ENCODE assay signal across 23 cellular contexts in genomic region chr11:34458566-34458965, GRCh38. TPM values are rescaled to one million over a fixed set of nuclear protein-coding genes. Genes with fewer than 3 reads are reported as not detected.
DNase-seq lines count a peak whose midpoint lies in the region; ATAC-seq, FAIRE-seq and TF ChIP-seq lines count a peak whose summit lies in the region.
"Had no signal": no experiment of that assay in that cellular context is flagged by ENCODE, and none has a peak within 500 bp of the region (broad histone marks: within the 10 kb centered on the region; RNA-seq: fewer than 3 reads in every experiment).

No MANE protein-coding gene starts in this region.

- H2AFZ ChIP-seq in HepG2 (ENCODE audit: low read length), result no peak overlapping the region
- 0 out of 2 replicates have a peak overlapping the region, but pooled peaks have one; percentile 39 for H2AFZ ChIP-seq in H1 (ENCODE audit: low read length)

- no peaks in the 10 kb centered on the region for H3K9me3 Mint-ChIP-seq in naive B cell
- H3K9me3 Mint-ChIP-seq: CD4-positive, alpha-beta memory T cell had no signal

- intact Hi-C loops in HepG2 (cut with micrococcal nuclease; ENCODE audit: unreplicated experiment), result no loop called here

- no peak overlapping the region for H2AK5ac ChIP-seq in H1 (ENCODE audit: low read depth, low read length)

- H3K4me1 ChIP-seq in liver (ENCODE audit: control insufficient read depth in 4 of 4, insufficient read depth in 4 of 4, low read length in 3 of 4) (peaks cover 17 to 85% (median 81%) of the 10 kb centered on the region in 4 donors), HepG2 (ENCODE audit: insufficient read depth, low read length) (peaks cover 65% of the 10 kb centered on the region), H1 (replicated peaks in 1 of 4; ENCODE audit: control insufficient read depth in 3 of 4, insufficient read depth in 4 of 4, low read length in 3 of 4) (no peaks in the 10 kb centered on the region)

- peak overlapping the region in 4 of 6 donors; percentile 2 to 65 (median 21) for H3K27ac Mint-ChIP-seq in naive B cell

- peaks cover 14 to 65% (median 43%) of the 10 kb centered on the region in 4 donors for H3K36me3 ChIP-seq in liver (ENCODE audit: control insufficient read depth in 4 of 4, insufficient read depth in 3 of 4, low read depth in 1 of 4, low read length in 3 of 4)
- H3K36me3 ChIP-seq in HepG2 (replicated peaks in 1 of 2; ENCODE audit: control insufficient read depth in 1 of 2, insufficient read depth in 2 of 2, low read length in 2 of 2), result peaks cover 16 to 67% of the 10 kb centered on the region in 2 experiments
- peaks cover 0 to 7% (median 1%) of the 10 kb centered on the region in 4 experiments; a peak in 3 of 8 replicates for H3K36me3 ChIP-seq in H1 (ENCODE audit: control insufficient read depth in 2 of 4, insufficient read depth in 4 of 4, low read length in 3 of 4)

- H3K27ac ChIP-seq in liver (ENCODE audit: low read depth in 1 of 2, low read length in 2 of 2), result peak overlapping the region; percentile 14 to 56
- H3K27ac ChIP-seq in HepG2 (ENCODE audit: extremely low read length, insufficient read depth, low read length), result no peak overlapping the region
- H3K27ac ChIP-seq in H1 (ENCODE audit: low read depth, low read length), result no peak overlapping the region

- H3K79me1 ChIP-seq in H1 (ENCODE audit: low read depth, low read length), result no peaks in the 10 kb centered on the region

- H3K18ac ChIP-seq in H1 (ENCODE audit: extremely low read depth, low read length), result no peak overlapping the region

- DNase-seq in HepG2 (ENCODE audit: low spot score), result no peak
- peak in 1 of 2 experiments; percentile 9 for DNase-seq in H1 (ENCODE audit: low read depth in 1 of 2, low spot score in 2 of 2)
- DNase-seq in naive B cell, result no peak
- DNase-seq in stimulated activated CD4-positive, alpha-beta T cell treated with anti-CD3 and anti-CD28 coated beads, Interleukin-4, amount 100 ng/mL, for 1 hour, result no peak
- DNase-seq in Ammon's horn (ENCODE audit: low spot score), result no peak
- DNase-seq in islet precursor cell, result no peak
- DNase-seq: CD4-positive, alpha-beta memory T cell; DMS153; GF-D8; Kasumi-1; MM.1S; NCI-H1092 treated with DMSO at 0.1 percent for 48 hours; NCI-H146; NCI-H2029 treated with DMSO at 0.1 percent for 48 hours; NCI-H2171 treated with DMSO at 0.1 percent for 48 hours; NCI-H446 treated with DMSO at 0.1 percent for 48 hours; OCI-M1; SHP77 treated with DMSO at 0.1 percent for 48 hours had no signal

- H3K23ac ChIP-seq in H1 (ENCODE audit: insufficient read length), result no peak overlapping the region

- no TSS peak for BruUV-seq in HepG2 (replicated peaks; lab: Mats Ljungman, UMichigan)

- no peak overlapping the region for H4K91ac ChIP-seq in H1 (replicated peaks; ENCODE audit: insufficient read length, low read length)

- H4K20me1 ChIP-seq in HepG2 (ENCODE audit: insufficient read depth, low read length) (no peaks in the 10 kb centered on the region), H1 (replicated peaks in 1 of 2; ENCODE audit: control insufficient read depth in 1 of 2, insufficient read depth in 2 of 2, low read length in 2 of 2) (no peaks in the 10 kb centered on the region)

- H4K5ac ChIP-seq in H1 (ENCODE audit: insufficient read length, low read depth, low read length), result no peak overlapping the region

- in situ Hi-C loops in HepG2 (cut with HindIII; ENCODE audit: extremely low pct_ligation_motif_present, low pct_unique_long_range_greater_than_20kb), result no loop called here

- TF ChIP-seq RAD21 in liver (IDR thresholded peaks at IDR 0.05), result no peak
- no peak for TF ChIP-seq RAD21 in HepG2 (CRISPR knock-in tag; IDR thresholded peaks at IDR 0.05)
- TF ChIP-seq RAD21 in H1 (IDR thresholded peaks at IDR 0.05 in 1 of 2, conservative IDR thresholded peaks at IDR 0.05 in 1 of 2; ENCODE audit: low read depth in 2 of 2, low read length in 2 of 2), result no peak

- H2BK120ac ChIP-seq in H1 (replicated peaks; ENCODE audit: low read depth, low read length), result no peak overlapping the region

- FAIRE-seq in HepG2 (lab: Jason Lieb, UNC) (no peak), H1 (lab: Jason Lieb, UNC) (no peak)
- FAIRE-seq: HTR-8/SVneo had no signal

- 81% methylated on average over 4 of the region's 4 CpGs for WGBS in liver
- 95% methylated on average over 4 of the region's 4 CpGs for WGBS in HepG2 (ENCODE audit: low lambda C conversion rate)
- WGBS in H1 (ENCODE audit: extremely low coverage in 1 of 2, insufficient coverage in 1 of 2, insufficient read length in 1 of 2, insufficient replicate concordance in 2 of 2, low coverage in 1 of 2, low lambda C conversion rate in 2 of 2, missing lambda C conversion rate in 1 of 2), 2 experiments, result 77% methylated on average over 4 of the region's 4 CpGs; no CpG with 5 or more reads in 1 of the 2 experiments

- CTCF ChIA-PET in HepG2 (lab: Yijun Ruan, JAX; ENCODE audit: low intra/inter-chr PET ratio, low total read pairs), result no interaction called here
- CTCF ChIA-PET in H1 (lab: Charles Lee; ENCODE audit: partially characterized antibody), result interaction anchor here (0.9 to 2.5 kb wide), 3 partner anchors 10 to 34 kb away, joined by 3 to 9 read pairs (median 3); no protein-coding TSS in a partner anchor

- H3K23me2 ChIP-seq in H1 (ENCODE audit: low read depth, low read length), result no peaks in the 10 kb centered on the region

- H2BK12ac ChIP-seq in H1 (ENCODE audit: low read depth, low read length), result no peak overlapping the region

- POLR2A ChIA-PET in HepG2 (lab: Yijun Ruan, JAX), result interaction anchor here (1.7 kb wide), 1 partner anchor 94 kb away, joined by 5 read pairs; no protein-coding TSS in a partner anchor
- POLR2A ChIA-PET in H1 (lab: Charles Lee; ENCODE audit: partially characterized antibody), result no interaction called here

- H3K79me2 ChIP-seq in HepG2 (ENCODE audit: insufficient read depth, low read length) (peaks cover 3% of the 10 kb centered on the region), H1 (ENCODE audit: control insufficient read depth in 1 of 2, insufficient read depth in 2 of 2, low read length in 2 of 2) (no peaks in the 10 kb centered on the region)

- no peaks in the 10 kb centered on the region for H3K4me1 Mint-ChIP-seq in naive B cell

- no peak overlapping the region for H3K4me3 Mint-ChIP-seq in naive B cell
- H3K4me3 Mint-ChIP-seq: CD4-positive, alpha-beta memory T cell had no signal

- H3K36me3 Mint-ChIP-seq in naive B cell, result peaks cover 22 to 34% of the 10 kb centered on the region in 2 donors

- no peak overlapping the region for H3K56ac ChIP-seq in H1 (replicated peaks; ENCODE audit: insufficient read length, low read depth, low read length)

- H3K9me3 ChIP-seq in liver (ENCODE audit: control insufficient read depth in 4 of 4, low read length in 3 of 4) (no peaks in the 10 kb centered on the region), HepG2 (ENCODE audit: low read length) (no peaks in the 10 kb centered on the region), H1 (ENCODE audit: insufficient read depth in 2 of 2, low read depth in 1 of 2, low read length in 1 of 2) (no peaks in the 10 kb centered on the region)

- H3K4ac ChIP-seq in H1 (replicated peaks; ENCODE audit: insufficient read length, low read depth, low read length), result no peak overlapping the region

- no peak overlapping the region for H3K4me3 ChIP-seq in liver (ENCODE audit: low read depth in 1 of 3, low read length in 3 of 3)
- H3K4me3 ChIP-seq in HepG2 (replicated peaks in 1 of 3; ENCODE audit: insufficient read depth in 1 of 3, low read depth in 2 of 3, low read length in 3 of 3), result no peak overlapping the region
- no peak overlapping the region for H3K4me3 ChIP-seq in H1 (ENCODE audit: extremely low read depth in 1 of 4, insufficient read depth in 2 of 4, low read depth in 3 of 4, low read length in 4 of 4)

- H3K27me3 Mint-ChIP-seq in naive B cell, result no peaks in the 10 kb centered on the region
- H3K27me3 Mint-ChIP-seq: CD4-positive, alpha-beta memory T cell had no signal

- TF ChIP-seq EP300 in HepG2 (IDR thresholded peaks at IDR 0.05; ENCODE audit: low read depth in 2 of 2, low read length in 2 of 2) (no peak), HepG2 (CRISPR knock-in tag; IDR thresholded peaks at IDR 0.05; ENCODE audit: borderline replicate concordance) (no peak), H1 (IDR thresholded peaks at IDR 0.05; ENCODE audit: borderline replicate concordance in 1 of 2, low read depth in 2 of 2, low read length in 2 of 2) (no peak)

- no peak overlapping the region for H4K8ac ChIP-seq in H1 (ENCODE audit: extremely low read depth, insufficient read depth, low read length)

- no peak overlapping the region for H2BK20ac ChIP-seq in H1 (ENCODE audit: low read length)

- H3K27me3 ChIP-seq in liver (ENCODE audit: control insufficient read depth in 4 of 4, insufficient read depth in 4 of 4, low read length in 3 of 4) (no peaks in the 10 kb centered on the region), HepG2 (ENCODE audit: control insufficient read depth in 1 of 2, insufficient read depth in 2 of 2, low read length in 2 of 2) (no peaks in the 10 kb centered on the region), H1 (replicated peaks in 1 of 4; ENCODE audit: control insufficient read depth in 3 of 4, extremely low read depth in 1 of 4, insufficient read depth in 3 of 4, low read length in 3 of 4) (no peaks in the 10 kb centered on the region)

- H3K4me2 ChIP-seq in HepG2 (ENCODE audit: low read depth, low read length) (no peak overlapping the region), H1 (ENCODE audit: insufficient read depth in 1 of 2, low read depth in 2 of 2, low read length in 2 of 2) (0 out of 4 replicates have a peak overlapping the region, but pooled peaks of 1 of the 2 experiments have one; percentile 8)

- H3K9ac ChIP-seq in liver (ENCODE audit: low read depth in 1 of 2, low read length in 2 of 2) (no peak overlapping the region), HepG2 (ENCODE audit: insufficient read depth, low read depth, low read length) (no peak overlapping the region), H1 (replicated peaks in 1 of 4; ENCODE audit: extremely low read depth in 1 of 4, low read depth in 3 of 4, low read length in 3 of 4) (no peak overlapping the region; a peak in 1 of 7 replicates)

- no peak overlapping the region for H2BK5ac ChIP-seq in H1 (ENCODE audit: low read depth, low read length)

- ATAC-seq in HepG2 (no peak), naive B cell (ENCODE audit: low read depth in 2 of 2) (no peak)
- ATAC-seq: HCT116 had no signal

- no peak for TF ChIP-seq CTCF in liver (IDR thresholded peaks at IDR 0.05; ENCODE audit: low read depth, low read length, missing input control)
- TF ChIP-seq CTCF in HepG2 (CRISPR knock-in tag; IDR thresholded peaks at IDR 0.05), result no peak
- no peak for TF ChIP-seq CTCF in H1 (IDR thresholded peaks at IDR 0.05; ENCODE audit: control extremely low read depth in 1 of 3, insufficient read depth in 1 of 3, low read depth in 1 of 3, low read length in 3 of 3)

- no peak overlapping the region for H2BK15ac ChIP-seq in H1 (ENCODE audit: low read length)

- TF ChIP-seq POLR2A in HepG2 (IDR thresholded peaks at IDR 0.05; ENCODE audit: insufficient read depth in 1 of 2, low read depth in 2 of 2, low read length in 2 of 2) (no peak), H1 (IDR thresholded peaks at IDR 0.05; ENCODE audit: control extremely low read depth in 1 of 2, low read depth in 2 of 2, low read length in 2 of 2) (no peak)

- no peak overlapping the region for H3K14ac ChIP-seq in H1 (ENCODE audit: insufficient read length)

RNA-seq across cellular contexts. Expression of gene CAT, which starts 19.8 kb away (rescaled TPM):
- total RNA-seq in liver (100 to 1,000 TPM; 503 to 620 TPM), HepG2 (2016; rRNA removed; fragmentation: Illumina TruSeq; extraction: Trizol) (136 and 180 TPM in 2 replicates)
- polyA plus RNA-seq in liver (100 to 1,000 TPM; 270 to 273 TPM), HepG2 (2011; rRNA removed) (73.9 and 107 TPM in 2 replicates), H1 (2011; rRNA removed) (7.3 and 9.6 TPM in 2 replicates), naive B cell (ENCODE audit: low read depth in 6 of 6) (100 to 1,000 TPM; 207 to 347 (median 234) TPM)
- total RNA-seq in HepG2 (2016; cell fraction: cytosol; rRNA removed; fragmentation: Illumina TruSeq; extraction: Trizol; ENCODE audit: low read depth), result 9.7 and 10.8 TPM in 2 replicates
- 129 and 184 TPM in 2 replicates for total RNA-seq in HepG2 (2016; cell fraction: insoluble cytoplasmic fraction; rRNA removed; fragmentation: Illumina TruSeq; extraction: Trizol)
- total RNA-seq in HepG2 (2016; cell fraction: membrane; rRNA removed; fragmentation: Illumina TruSeq; extraction: Trizol), result 22.3 and 26.9 TPM in 2 replicates
- total RNA-seq in HepG2 (2016; cell fraction: nucleus; rRNA removed; fragmentation: Illumina TruSeq; extraction: Trizol), result 83.1 and 95.5 TPM in 2 replicates
- polyA plus RNA-seq in HepG2 (2011; cell fraction: cytosol; rRNA removed), result 70.1 and 74.0 TPM in 2 replicates
- polyA plus RNA-seq in HepG2 (2011; cell fraction: nucleus; rRNA removed), result 59.3 and 67.4 TPM in 2 replicates
- polyA plus RNA-seq in HepG2 (2012), result 33.8 and 46.3 TPM in 2 replicates
- 5.5 and 6.6 TPM in 2 replicates for polyA plus RNA-seq in HepG2 (2016; cell fraction: cytosol; fragmentation: Illumina TruSeq; extraction: Trizol; ENCODE audit: low read depth)
- 172 and 182 TPM in 2 replicates for polyA plus RNA-seq in HepG2 (2016; cell fraction: insoluble cytoplasmic fraction; fragmentation: Illumina TruSeq; extraction: Trizol; ENCODE audit: low read depth)
- polyA plus RNA-seq in HepG2 (2016; cell fraction: membrane; fragmentation: Illumina TruSeq; extraction: Trizol; ENCODE audit: low read depth), result 13.9 and 15.2 TPM in 2 replicates
- polyA plus RNA-seq in HepG2 (2016; cell fraction: nucleus; fragmentation: Illumina TruSeq; extraction: Trizol; ENCODE audit: insufficient read depth, low read depth), result 118 and 119 TPM in 2 replicates
- polyA minus RNA-seq in HepG2 (2011; rRNA and poly(A)+ RNA removed; ENCODE audit: low replicate concordance), result 63.3 and 108 TPM in 2 replicates
- polyA minus RNA-seq in HepG2 (2011; cell fraction: cytosol; rRNA and poly(A)+ RNA removed), result 36.8 and 38.2 TPM in 2 replicates
- 68.1 and 83.4 TPM in 2 replicates for polyA minus RNA-seq in HepG2 (2011; cell fraction: nucleus; rRNA and poly(A)+ RNA removed)
- 14.3 and 15.0 TPM in 2 replicates for total RNA-seq in H1 (2021; fragmentation: NEBNext Ultra II Directional; extraction: Animal tissue kit (Norgen Biotek cat#: 25700))
- polyA plus RNA-seq in H1 (2011; cell fraction: cytosol; rRNA removed), result 10.4 TPM
- polyA plus RNA-seq in H1 (2011; cell fraction: nucleus; rRNA removed), result 13.2 TPM
- polyA plus RNA-seq in H1 (2012, experiment 1 of 2), result 5.8 to 7.0 TPM (median 6.8 TPM) in 4 replicates
- polyA plus RNA-seq in H1 (2012, experiment 2 of 2), result 1.5 TPM
- polyA plus RNA-seq in H1 (2013, experiment 1 of 2), result 8.7 TPM
- polyA plus RNA-seq in H1 (2013, experiment 2 of 2), result 7.2 TPM
- polyA minus RNA-seq in H1 (2011; rRNA and poly(A)+ RNA removed), result 8.6 and 11.6 TPM in 2 replicates
- 8.3 TPM for polyA minus RNA-seq in H1 (2011; cell fraction: cytosol; rRNA and poly(A)+ RNA removed)
- polyA minus RNA-seq in H1 (2011; cell fraction: nucleus; rRNA and poly(A)+ RNA removed), result 11.2 TPM

RNA-seq across cellular contexts. Expression of gene ELF5, which starts 55.0 kb away (rescaled TPM):
- total RNA-seq in liver (under 1 TPM; 0.08 to 0.37 TPM), HepG2 (2016; rRNA removed; fragmentation: Illumina TruSeq; extraction: Trizol) (2.6 and 2.9 TPM in 2 replicates)
- polyA plus RNA-seq in liver (under 1 TPM in 1 of 2 donors, not detected in 1; 0.06 TPM), HepG2 (2011; rRNA removed) (0.21 and 0.51 TPM in 2 replicates), H1 (2011; rRNA removed) (not detected in 2 replicates), naive B cell (ENCODE audit: low read depth in 6 of 6) (not detected)
- total RNA-seq in HepG2 (2016; cell fraction: cytosol; rRNA removed; fragmentation: Illumina TruSeq; extraction: Trizol; ENCODE audit: low read depth), result 0.40 and 0.53 TPM in 2 replicates
- 2.3 and 3.0 TPM in 2 replicates for total RNA-seq in HepG2 (2016; cell fraction: insoluble cytoplasmic fraction; rRNA removed; fragmentation: Illumina TruSeq; extraction: Trizol)
- 1.2 and 1.6 TPM in 2 replicates for total RNA-seq in HepG2 (2016; cell fraction: membrane; rRNA removed; fragmentation: Illumina TruSeq; extraction: Trizol)
- total RNA-seq in HepG2 (2016; cell fraction: nucleus; rRNA removed; fragmentation: Illumina TruSeq; extraction: Trizol), result 2.3 and 2.4 TPM in 2 replicates
- polyA plus RNA-seq in HepG2 (2011; cell fraction: cytosol; rRNA removed), result 0.21 and 0.23 TPM in 2 replicates
- polyA plus RNA-seq in HepG2 (2011; cell fraction: nucleus; rRNA removed), result 0.51 and 0.78 TPM in 2 replicates
- polyA plus RNA-seq in HepG2 (2012), result 0.32 and 0.52 TPM in 2 replicates
- 0.17 and 0.27 TPM in 2 replicates for polyA plus RNA-seq in HepG2 (2016; cell fraction: cytosol; fragmentation: Illumina TruSeq; extraction: Trizol; ENCODE audit: low read depth)
- 1.9 and 2.4 TPM in 2 replicates for polyA plus RNA-seq in HepG2 (2016; cell fraction: insoluble cytoplasmic fraction; fragmentation: Illumina TruSeq; extraction: Trizol; ENCODE audit: low read depth)
- polyA plus RNA-seq in HepG2 (2016; cell fraction: membrane; fragmentation: Illumina TruSeq; extraction: Trizol; ENCODE audit: low read depth), result 0.45 and 0.62 TPM in 2 replicates
- polyA plus RNA-seq in HepG2 (2016; cell fraction: nucleus; fragmentation: Illumina TruSeq; extraction: Trizol; ENCODE audit: insufficient read depth, low read depth), result 1.5 and 2.4 TPM in 2 replicates
- polyA minus RNA-seq in HepG2 (2011; rRNA and poly(A)+ RNA removed; ENCODE audit: low replicate concordance), result 1.1 TPM in 1 of 2 replicates, not detected in the other
- 0.35 and 0.49 TPM in 2 replicates for polyA minus RNA-seq in HepG2 (2011; cell fraction: cytosol; rRNA and poly(A)+ RNA removed)
- polyA minus RNA-seq in HepG2 (2011; cell fraction: nucleus; rRNA and poly(A)+ RNA removed), result 0.50 and 0.77 TPM in 2 replicates
- not detected in 2 replicates for total RNA-seq in H1 (2021; fragmentation: NEBNext Ultra II Directional; extraction: Animal tissue kit (Norgen Biotek cat#: 25700))
- not detected for polyA plus RNA-seq in H1 (2011; cell fraction: cytosol; rRNA removed)
- not detected for polyA plus RNA-seq in H1 (2011; cell fraction: nucleus; rRNA removed)
- not detected in 4 replicates for polyA plus RNA-seq in H1 (2012, experiment 1 of 2)
- not detected for polyA plus RNA-seq in H1 (2012, experiment 2 of 2)
- polyA plus RNA-seq in H1 (2013, experiment 1 of 2), result not detected
- polyA plus RNA-seq in H1 (2013, experiment 2 of 2), result not detected
- polyA minus RNA-seq in H1 (2011; rRNA and poly(A)+ RNA removed), result not detected in 2 replicates
- not detected for polyA minus RNA-seq in H1 (2011; cell fraction: cytosol; rRNA and poly(A)+ RNA removed)
- polyA minus RNA-seq in H1 (2011; cell fraction: nucleus; rRNA and poly(A)+ RNA removed), result not detected
- total RNA-seq: A172; CD4-positive, alpha-beta memory T cell had no signal
- polyA plus RNA-seq: BJ; CD4-positive, alpha-beta memory T cell had no signal

Comparison
In these comparisons a context has a peak if more than half of its experiments do, and no peak if none do; other contexts are left out.
1. H3K27ac ChIP-seq: peak in liver (2 of 2); none in HepG2 (single experiment) and H1 (single experiment).